ENCODE assay signal across 8 cellular contexts in genomic region chr4:15006416-15007024, GRCh38. TPM values are rescaled to one million over a fixed set of nuclear protein-coding genes. Genes with fewer than 3 reads are reported as not detected.
DNase-seq lines count a peak whose midpoint lies in the region; ATAC-seq and TF ChIP-seq lines count a peak whose summit lies in the region.

No MANE protein-coding gene starts in this region.

- H3K27me3 Mint-ChIP-seq in activated CD4-positive, alpha-beta T cell treated with anti-CD3 and anti-CD28 coated beads, Interleukin-2, amount 10 ng/mL, durations not matched to agents 24 days and 14 days, result no peaks in the 10 kb centered on the region

- no peaks in the 10 kb centered on the region for H3K9me3 ChIP-seq in stomach

- H3K4me1 ChIP-seq in stomach, result peaks cover 6 to 59% (median 49%) of the 10 kb centered on the region in 4 donors

- H3K36me3 ChIP-seq in stomach, result peaks cover 0 to 35% (median 9%) of the 10 kb centered on the region in 4 donors

- TF ChIP-seq EP300 in stomach (IDR thresholded peaks at IDR 0.05), result no peak

- H3K27ac Mint-ChIP-seq in activated CD4-positive, alpha-beta T cell treated with anti-CD3 and anti-CD28 coated beads, Interleukin-2, amount 10 ng/mL, durations not matched to agents 24 days and 14 days, result peak overlapping the region; percentile 25

- TF ChIP-seq CTCF in RWPE1 (conservative IDR thresholded peaks at IDR 0.05; ENCODE audit: low read depth) (peak; percentile 76; the same call in 1 of the 2 replicates), stomach (IDR thresholded peaks at IDR 0.05) (peak in 3 of 7 experiments; percentile 24 to 32 (median 25))

- H3K27ac ChIP-seq in RWPE1 (no peak overlapping the region), stomach (peak overlapping the region in 2 of 5 donors; percentile 100)

- CTCF ChIA-PET in RWPE1 (lab: Yijun Ruan, JAX), result interaction anchor here (0.6 to 0.7 kb wide), 5 partner anchors 14 to 595 kb away, joined by 3 to 6 read pairs (median 3); no protein-coding TSS in a partner anchor

- DNase-seq in activated CD4-positive, alpha-beta T cell treated with anti-CD3 and anti-CD28 coated beads, Interleukin-2, amount 10 ng/mL, durations not matched to agents 24 days and 14 days, result peak; percentile 50
- no peak for DNase-seq in activated CD4-positive, alpha-beta T cell treated with anti-CD3 and anti-CD28 coated beads for 1 hour
- DNase-seq in RWPE1 (ENCODE audit: low spot score) (peak; percentile 2), fibroblast of gingiva (ENCODE audit: low read depth) (peak; percentile 7), stomach (no peak), GF-D8 (lab: John Stamatoyannopoulos, UW) (no peak)
- DNase-seq in stimulated activated CD4-positive, alpha-beta T cell treated with anti-CD3 and anti-CD28 coated beads, Interleukin-2, amount 100 ng/mL, for 24 hours, result no peak

- H3K4me3 ChIP-seq in stomach, result peak overlapping the region; percentile 68 to 97 (median 83)

- H3K27me3 ChIP-seq in stomach, result no peaks in the 10 kb centered on the region

- intact Hi-C loops in activated CD4-positive, alpha-beta T cell treated with anti-CD3 and anti-CD28 coated beads, Interleukin-2, amount 10 ng/mL, durations not matched to agents 24 days and 14 days (cut with micrococcal nuclease), result loop anchor here (1.0 to 10.0 kb wide), 2 partner anchors 8 to 1218 kb away; partner anchors contain the start of gene TAPT1
- intact Hi-C loops in stomach (cut with DNase I; ENCODE audit: low total_unique reads), result no loop called here

- H3K4me3 Mint-ChIP-seq in activated CD4-positive, alpha-beta T cell treated with anti-CD3 and anti-CD28 coated beads, Interleukin-2, amount 10 ng/mL, durations not matched to agents 24 days and 14 days, result peak overlapping the region; percentile 83

- ATAC-seq in HG02885 (IDR thresholded peaks at IDR 0.05; ENCODE audit: poor library complexity, unreplicated experiment), result no peak

- no peaks in the 10 kb centered on the region for H3K9me3 Mint-ChIP-seq in activated CD4-positive, alpha-beta T cell treated with anti-CD3 and anti-CD28 coated beads, Interleukin-2, amount 10 ng/mL, durations not matched to agents 24 days and 14 days

- POLR2A ChIA-PET in RWPE1 (lab: Yijun Ruan, JAX; ENCODE audit: low non-redundant PET), result no interaction called here

- H3K4me1 Mint-ChIP-seq in activated CD4-positive, alpha-beta T cell treated with anti-CD3 and anti-CD28 coated beads, Interleukin-2, amount 10 ng/mL, durations not matched to agents 24 days and 14 days, result peaks cover 28% of the 10 kb centered on the region

- 22 to 33% (median 29%) methylated on average over 2 of the region's 2 CpGs for WGBS in stomach, 5 donors

- no peak for TF ChIP-seq POLR2A in stomach (IDR thresholded peaks at IDR 0.05)

- H3K36me3 Mint-ChIP-seq in activated CD4-positive, alpha-beta T cell treated with anti-CD3 and anti-CD28 coated beads, Interleukin-2, amount 10 ng/mL, durations not matched to agents 24 days and 14 days (ENCODE audit: low read depth), result peaks cover 24% of the 10 kb centered on the region

RNA-seq across cellular contexts. Expression of gene CPEB2, which starts 4.2 kb away (rescaled TPM):
- total RNA-seq in activated CD4-positive, alpha-beta T cell treated with anti-CD3 and anti-CD28 coated beads, Interleukin-2, amount 10 ng/mL, durations not matched to agents 24 days and 14 days, result 12.4 and 15.0 TPM in 2 replicates
- total RNA-seq in stomach, result 10 to 100 TPM; 21.4 to 97.9 (median 24.6) TPM
- 1 to 10 TPM; 3.4 to 7.6 (median 6.9) TPM for polyA plus RNA-seq in stomach

Comparison
In these comparisons a context has a peak if more than half of its experiments do, and no peak if none do; other contexts are left out.
1. DNase-seq: peak in activated CD4-positive, alpha-beta T cell treated with anti-CD3 and anti-CD28 coated beads, Interleukin-2, amount 10 ng/mL, durations not matched to agents 24 days and 14 days (single experiment), RWPE1 (single experiment) and fibroblast of gingiva (single experiment); none in activated CD4-positive, alpha-beta T cell treated with anti-CD3 and anti-CD28 coated beads for 1 hour (single experiment), stomach (single experiment), stimulated activated CD4-positive, alpha-beta T cell treated with anti-CD3 and anti-CD28 coated beads, Interleukin-2, amount 100 ng/mL, for 24 hours (0 of 2) and GF-D8 (single experiment).